ENCODE assay signal across 8 cellular contexts in the genomic region with DNA sequence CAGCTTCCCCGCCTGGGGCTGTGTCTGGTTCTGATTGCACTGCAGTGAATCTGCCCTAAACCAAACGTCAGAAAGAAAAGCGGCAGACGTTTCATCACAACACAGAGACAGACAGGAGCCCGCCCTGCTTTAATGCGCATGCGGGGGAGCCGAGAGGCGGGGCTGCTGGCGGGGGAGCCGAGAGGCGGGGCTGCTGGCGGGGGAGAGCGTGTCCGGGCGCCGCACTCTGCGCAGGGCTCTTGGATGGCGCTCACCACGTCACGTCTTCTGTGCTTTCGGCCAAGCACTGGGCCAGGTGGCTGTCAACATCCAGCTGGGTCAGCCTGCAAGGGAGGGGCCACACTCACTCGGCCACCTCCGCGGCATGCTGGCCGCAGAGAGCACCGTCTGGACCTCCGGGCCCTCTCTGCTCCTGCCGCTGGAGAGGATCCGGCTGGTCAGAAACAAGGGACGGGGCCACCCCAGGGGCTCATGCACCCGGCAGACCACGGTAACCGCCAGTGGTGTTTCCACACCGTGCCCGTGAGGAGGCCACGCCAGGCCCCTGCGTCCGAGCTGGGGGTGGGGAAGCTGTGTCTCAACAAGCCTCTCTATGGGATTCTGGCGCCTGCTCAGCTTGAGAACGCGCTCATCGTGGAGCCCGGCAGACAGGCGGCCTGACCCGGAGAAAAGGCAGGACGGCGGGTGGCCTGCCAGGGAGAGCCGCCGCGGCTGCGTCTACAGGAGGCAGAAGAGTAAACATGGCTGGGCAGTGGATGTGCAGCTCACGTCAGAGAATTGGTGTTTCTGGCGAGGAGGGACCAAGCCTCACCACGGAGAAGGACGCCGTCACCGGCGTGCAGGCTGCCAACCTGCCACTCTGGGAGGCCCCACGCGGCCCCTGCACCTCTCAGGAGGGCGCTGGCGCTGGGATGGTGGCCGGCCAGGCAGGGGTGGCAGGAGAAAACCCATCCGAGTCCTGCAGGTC. TPM values are rescaled to one million over a fixed set of nuclear protein-coding genes. Genes with fewer than 3 reads are reported as not detected.
DNase-seq lines count a peak whose midpoint lies in the region; ATAC-seq and TF ChIP-seq lines count a peak whose summit lies in the region.

No MANE protein-coding gene starts in this region.

- peak; percentile 85 to 89 for TF ChIP-seq POLR2A in gastroesophageal sphincter (IDR thresholded peaks at IDR 0.05)

- H3K4me3 ChIP-seq in MM.1S (ENCODE audit: low read length) (peak overlapping the region; percentile 47), gastroesophageal sphincter (peak overlapping the region; percentile 42 to 62), neutrophil (ENCODE audit: low read depth in 1 of 2, low read length in 1 of 2) (peak overlapping the region; percentile 65 to 73)

- TF ChIP-seq EP300 in gastroesophageal sphincter (IDR thresholded peaks at IDR 0.05), result peak; percentile 4

- no peaks in the 10 kb centered on the region for H3K36me3 ChIP-seq in MM.1S (replicated peaks; ENCODE audit: insufficient read depth, low read length)
- H3K36me3 ChIP-seq in gastroesophageal sphincter, result peaks cover 0 to 23% of the 10 kb centered on the region in 2 donors
- peaks cover 25% of the 10 kb centered on the region for H3K36me3 ChIP-seq in neutrophil

- CTCF ChIA-PET in activated naive CD4-positive, alpha-beta T cell treated with anti-CD3 and anti-CD28 coated beads, Interleukin-2, amount 10 ng/mL, durations not matched to agents 7 days and 5 days (lab: Charles Lee), result interaction anchor here (0.8 to 4.2 kb wide), 3 partner anchors 15 to 192 kb away, joined by 3 to 19 read pairs (median 5); no protein-coding TSS in a partner anchor

- no peaks in the 10 kb centered on the region for H4K20me1 ChIP-seq in MM.1S (ENCODE audit: insufficient read depth, low read length)

- H3K27ac ChIP-seq in MM.1S (ENCODE audit: low read length) (peak overlapping the region; percentile 25; the same call in 1 of the 2 replicates), gastroesophageal sphincter (peak overlapping the region; percentile 94 to 99 (median 96)), neutrophil (peak overlapping the region; percentile 94)

- H3F3A ChIP-seq in MM.1S (ENCODE audit: insufficient read depth, low read length), result no peaks in the 10 kb centered on the region

- H3K4me1 ChIP-seq in MM.1S (ENCODE audit: low read length), result no peaks in the 10 kb centered on the region
- peaks cover 6 to 53% (median 39%) of the 10 kb centered on the region in 3 donors for H3K4me1 ChIP-seq in gastroesophageal sphincter
- H3K4me1 ChIP-seq in neutrophil (ENCODE audit: control insufficient read depth in 1 of 2, insufficient read depth in 1 of 2, low read depth in 1 of 2, low read length in 1 of 2), result peaks cover 35 to 36% of the 10 kb centered on the region in 2 experiments

- peak overlapping the region; percentile 48 for H2AFZ ChIP-seq in MM.1S (ENCODE audit: low read length)

- H3K4me2 ChIP-seq in MM.1S (ENCODE audit: low read depth, low read length), result peak overlapping the region; percentile 74

- peak overlapping the region; percentile 75 for H3K4me3 Mint-ChIP-seq in activated naive CD4-positive, alpha-beta T cell treated with anti-CD3 and anti-CD28 coated beads, Interleukin-2, amount 10 ng/mL, durations not matched to agents 7 days and 5 days

- peak; percentile 96 for DNase-seq in Ammon's horn (ENCODE audit: low spot score)
- peak; percentile 97 for DNase-seq in GM20000 (ENCODE audit: low spot score)
- peak; percentile 79 for DNase-seq in MM.1S
- peak; percentile 87 for DNase-seq in SK-MEL-5 (ENCODE audit: low read depth, low spot score)
- DNase-seq in activated naive CD4-positive, alpha-beta T cell treated with anti-CD3 and anti-CD28 coated beads, Interleukin-2, amount 10 ng/mL, durations not matched to agents 7 days and 5 days, result peak; percentile 94
- peak; percentile 86 for DNase-seq in stromal cell of bone marrow (ENCODE audit: low read depth)

- H3K27ac Mint-ChIP-seq in activated naive CD4-positive, alpha-beta T cell treated with anti-CD3 and anti-CD28 coated beads, Interleukin-2, amount 10 ng/mL, durations not matched to agents 7 days and 5 days, result peak overlapping the region; percentile 96

- H3K4me1 Mint-ChIP-seq in activated naive CD4-positive, alpha-beta T cell treated with anti-CD3 and anti-CD28 coated beads, Interleukin-2, amount 10 ng/mL, durations not matched to agents 7 days and 5 days, result peaks cover 30% of the 10 kb centered on the region

- no peaks in the 10 kb centered on the region for H3K9me3 Mint-ChIP-seq in activated naive CD4-positive, alpha-beta T cell treated with anti-CD3 and anti-CD28 coated beads, Interleukin-2, amount 10 ng/mL, durations not matched to agents 7 days and 5 days

- no peaks in the 10 kb centered on the region for H3K9me2 ChIP-seq in MM.1S (replicated peaks; ENCODE audit: insufficient read depth, low read length)

- H3K9ac ChIP-seq in MM.1S (ENCODE audit: low read length), result peak overlapping the region; percentile 55; the same call in 1 of the 2 replicates

- H3K79me2 ChIP-seq in MM.1S (ENCODE audit: low read length), result no peaks in the 10 kb centered on the region

- H3K27me3 ChIP-seq in MM.1S (replicated peaks; ENCODE audit: insufficient read depth, low read length) (peaks cover 3% of the 10 kb centered on the region; the same call in 1 of the 2 replicates), gastroesophageal sphincter (no peaks in the 10 kb centered on the region), neutrophil (no peaks in the 10 kb centered on the region)

- H3K36me3 Mint-ChIP-seq in activated naive CD4-positive, alpha-beta T cell treated with anti-CD3 and anti-CD28 coated beads, Interleukin-2, amount 10 ng/mL, durations not matched to agents 7 days and 5 days, result peaks cover 5% of the 10 kb centered on the region

- TF ChIP-seq CTCF in GM20000 (IDR thresholded peaks at IDR 0.05; ENCODE audit: extremely low read depth, missing control alignments) (no peak), MM.1S (IDR thresholded peaks at IDR 0.05; ENCODE audit: low read length) (no peak), gastroesophageal sphincter (IDR thresholded peaks at IDR 0.05) (peak in 1 of 4 experiments; percentile 15), neutrophil (IDR thresholded peaks at IDR 0.05) (no peak)

- no peaks in the 10 kb centered on the region for H3K27me3 Mint-ChIP-seq in activated naive CD4-positive, alpha-beta T cell treated with anti-CD3 and anti-CD28 coated beads, Interleukin-2, amount 10 ng/mL, durations not matched to agents 7 days and 5 days

- in situ Hi-C loops in SK-MEL-5 (cut with HindIII; ENCODE audit: low pct_unique_long_range_greater_than_20kb, low sequenced_read_pairs), result no loop called here

- H3K9me3 ChIP-seq in MM.1S (replicated peaks; ENCODE audit: insufficient read depth, low read length) (no peaks in the 10 kb centered on the region), gastroesophageal sphincter (no peaks in the 10 kb centered on the region), neutrophil (no peaks in the 10 kb centered on the region)

- ATAC-seq in gastroesophageal sphincter, result peak; percentile 94

- WGBS in gastroesophageal sphincter (ENCODE audit: low coverage in 1 of 2), 2 donors, result 0% methylated on average over 1 to 7 of the region's 65 CpGs

RNA-seq across cellular contexts. Expression of gene FAAP20, which starts 4.8 kb away (rescaled TPM):
- total RNA-seq in SK-MEL-5 (2014; rRNA removed; shearing (Covaris generic)), result 32.4 and 33.0 TPM in 2 replicates
- polyA plus RNA-seq in SK-MEL-5 (2015; cell fraction: cytosol; rRNA removed), result 154 and 197 TPM in 2 replicates
- 47.0 and 62.5 TPM in 2 replicates for polyA plus RNA-seq in SK-MEL-5 (2015; cell fraction: nucleus; rRNA removed)
- 10 to 100 TPM; 25.8 to 51.1 (median 43.3) TPM for total RNA-seq in gastroesophageal sphincter

RNA-seq across cellular contexts. Expression of gene SKI, which starts 38.4 kb away (rescaled TPM):
- total RNA-seq in SK-MEL-5 (2014; rRNA removed; shearing (Covaris generic)), result 3.9 and 4.4 TPM in 2 replicates
- polyA plus RNA-seq in SK-MEL-5 (2015; cell fraction: cytosol; rRNA removed), result 37.2 and 51.7 TPM in 2 replicates
- 19.2 and 20.4 TPM in 2 replicates for polyA plus RNA-seq in SK-MEL-5 (2015; cell fraction: nucleus; rRNA removed)
- total RNA-seq in gastroesophageal sphincter, result 100 to 1,000 TPM in 1 of 4 donors, 10 to 100 TPM in 3; 60.2 to 157 (median 79.0) TPM

Comparison
In these comparisons a context has a peak if more than half of its experiments do, and no peak if none do; other contexts are left out.
1. Peak in every context shown above with its lines: DNase-seq, ATAC-seq, H3K4me3 ChIP-seq and H3K27ac ChIP-seq.
2. H3K27ac ChIP-seq: peak in every context shown above with its lines; median percentile 96 in gastroesophageal sphincter; 94 in neutrophil; 25 in MM.1S.
3. RNA of gene SKI, which starts 38.4 kb away (total RNA-seq): 60.2 to 157 TPM in gastroesophageal sphincter; 3.9 to 4.4 TPM in SK-MEL-5; every median in the first group is over 10 times any median in the second.